Comparison of ENCODE assay signal across 1 cellular context in the genomic region with DNA sequence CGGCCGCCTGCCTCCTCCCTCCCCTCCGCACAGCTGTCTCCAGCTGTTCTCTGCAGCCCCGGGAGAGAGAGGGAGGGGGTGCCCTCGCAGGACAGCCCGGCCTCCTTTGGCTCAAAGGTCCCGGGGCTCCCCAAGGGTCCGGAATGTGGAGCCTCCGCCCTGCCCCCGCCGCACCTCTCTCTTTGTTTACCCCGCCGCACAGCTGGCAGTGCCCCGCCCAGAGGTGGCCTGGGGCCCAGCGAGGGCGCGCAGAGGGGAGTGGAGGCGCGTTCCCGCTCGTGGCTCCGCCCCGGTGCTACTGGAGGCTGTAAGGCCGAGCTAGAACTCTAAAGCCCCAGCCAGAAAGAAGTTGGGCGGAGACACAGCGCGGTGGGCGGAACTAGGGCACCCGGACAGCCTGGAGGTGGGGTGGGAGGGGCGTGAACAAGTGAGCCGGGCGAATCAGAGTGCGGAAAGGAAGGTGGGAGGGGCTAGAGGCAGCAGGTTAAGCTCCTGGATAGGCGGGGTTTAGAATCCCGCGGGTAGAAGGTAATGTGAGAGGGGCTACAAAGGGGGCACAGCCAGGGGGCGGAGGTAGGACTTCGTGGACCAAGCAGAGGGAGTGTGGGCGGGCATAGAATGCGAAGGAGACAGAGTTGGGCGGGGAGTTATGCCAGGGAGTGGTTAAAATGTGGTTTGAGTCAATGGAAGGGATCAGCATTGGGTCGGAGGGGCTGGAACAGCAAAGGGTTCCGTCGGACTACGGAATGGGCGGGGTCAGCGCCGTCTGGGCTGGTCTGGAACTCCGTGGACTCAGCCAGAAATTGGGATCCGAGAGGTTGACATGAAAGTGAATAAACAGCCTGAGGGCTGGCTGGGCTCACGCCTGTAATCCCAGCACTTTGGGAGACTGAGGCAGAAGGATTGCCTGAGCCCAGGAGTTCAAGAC.
TF ChIP-seq lines count a peak whose summit lies in the region.

No MANE protein-coding gene starts in this region.

TF ChIP-seq in HepG2, 621 proteins besides CTCF, POLR2A, EP300 and RAD21 (continued from another document and continues in another):
- TF ChIP-seq ZNF292 (CRISPR knock-in tag; IDR thresholded peaks at IDR 0.05; ENCODE audit: borderline replicate concordance, low read depth) (peak; percentile 87), GLI4 (CRISPR knock-in tag; IDR thresholded peaks at IDR 0.05; ENCODE audit: borderline replicate concordance) (no peak), YEATS4 (CRISPR knock-in tag; IDR thresholded peaks at IDR 0.05; ENCODE audit: borderline replicate concordance) (peak; percentile 79), PAXIP1 (CRISPR knock-in tag; conservative IDR thresholded peaks at IDR 0.05) (peak; percentile 99), ATF7 (IDR thresholded peaks at IDR 0.05) (no peak), ATF7 (CRISPR knock-in tag; IDR thresholded peaks at IDR 0.05) (peak; percentile 27; the same call in 1 of the 2 replicates), FOXA3 (CRISPR knock-in tag; IDR thresholded peaks at IDR 0.05) (peak; percentile 96), ZSCAN22 (CRISPR knock-in tag; IDR thresholded peaks at IDR 0.05) (peak; percentile 53; the same call in 1 of the 2 replicates), GABPB1 (CRISPR knock-in tag; IDR thresholded peaks at IDR 0.05) (peak; percentile 83), ZSCAN25 (CRISPR knock-in tag; IDR thresholded peaks at IDR 0.05) (peak; percentile 90), ZNF335 (CRISPR knock-in tag; IDR thresholded peaks at IDR 0.05) (peak; percentile 57; the same call in 1 of the 2 replicates), EHMT2 (IDR thresholded peaks at IDR 0.05; ENCODE audit: borderline replicate concordance, low read depth, low read length) (no peak), ZNF317 (CRISPR knock-in tag; IDR thresholded peaks at IDR 0.05) (peak; percentile 81; the same call in 1 of the 2 replicates), TOE1 (CRISPR knock-in tag; IDR thresholded peaks at IDR 0.05) (0 out of 2 replicates have a peak, but pooled peaks have one; percentile 39), TSC22D2 (CRISPR knock-in tag; IDR thresholded peaks at IDR 0.05; ENCODE audit: borderline replicate concordance) (no peak), KIAA2018 (CRISPR knock-in tag; IDR thresholded peaks at IDR 0.05; ENCODE audit: borderline replicate concordance) (no peak), SALL2 (CRISPR knock-in tag; IDR thresholded peaks at IDR 0.05) (peak; percentile 51), ZNF709 (CRISPR knock-in tag; IDR thresholded peaks at IDR 0.05) (0 out of 2 replicates have a peak, but pooled peaks have one; percentile 57), ZNF652 (CRISPR knock-in tag; IDR thresholded peaks at IDR 0.05; ENCODE audit: borderline replicate concordance, low read depth) (peak; percentile 37; the same call in 1 of the 2 replicates), DMAP1 (CRISPR knock-in tag; IDR thresholded peaks at IDR 0.05) (no peak; the same call in 1 of the 2 replicates)
- TF ChIP-seq, protein P1, sequence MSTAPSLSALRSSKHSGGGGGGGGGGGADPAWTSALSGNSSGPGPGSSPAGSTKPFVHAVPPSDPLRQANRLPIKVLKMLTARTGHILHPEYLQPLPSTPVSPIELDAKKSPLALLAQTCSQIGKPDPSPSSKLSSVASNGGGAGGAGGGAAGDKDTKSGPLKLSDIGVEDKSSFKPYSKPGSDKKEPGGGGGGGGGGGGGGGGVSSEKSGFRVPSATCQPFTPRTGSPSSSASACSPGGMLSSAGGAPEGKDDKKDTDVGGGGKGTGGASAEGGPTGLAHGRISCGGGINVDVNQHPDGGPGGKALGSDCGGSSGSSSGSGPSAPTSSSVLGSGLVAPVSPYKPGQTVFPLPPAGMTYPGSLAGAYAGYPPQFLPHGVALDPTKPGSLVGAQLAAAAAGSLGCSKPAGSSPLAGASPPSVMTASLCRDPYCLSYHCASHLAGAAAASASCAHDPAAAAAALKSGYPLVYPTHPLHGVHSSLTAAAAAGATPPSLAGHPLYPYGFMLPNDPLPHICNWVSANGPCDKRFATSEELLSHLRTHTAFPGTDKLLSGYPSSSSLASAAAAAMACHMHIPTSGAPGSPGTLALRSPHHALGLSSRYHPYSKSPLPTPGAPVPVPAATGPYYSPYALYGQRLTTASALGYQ (CRISPR knock-in tag; IDR thresholded peaks at IDR 0.05): peak; percentile 94
- TF ChIP-seq, protein P2, sequence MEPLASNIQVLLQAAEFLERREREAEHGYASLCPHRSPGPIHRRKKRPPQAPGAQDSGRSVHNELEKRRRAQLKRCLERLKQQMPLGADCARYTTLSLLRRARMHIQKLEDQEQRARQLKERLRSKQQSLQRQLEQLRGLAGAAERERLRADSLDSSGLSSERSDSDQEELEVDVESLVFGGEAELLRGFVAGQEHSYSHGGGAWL (CRISPR knock-in tag; IDR thresholded peaks at IDR 0.05): peak; percentile 57
- TF ChIP-seq, protein P3, sequence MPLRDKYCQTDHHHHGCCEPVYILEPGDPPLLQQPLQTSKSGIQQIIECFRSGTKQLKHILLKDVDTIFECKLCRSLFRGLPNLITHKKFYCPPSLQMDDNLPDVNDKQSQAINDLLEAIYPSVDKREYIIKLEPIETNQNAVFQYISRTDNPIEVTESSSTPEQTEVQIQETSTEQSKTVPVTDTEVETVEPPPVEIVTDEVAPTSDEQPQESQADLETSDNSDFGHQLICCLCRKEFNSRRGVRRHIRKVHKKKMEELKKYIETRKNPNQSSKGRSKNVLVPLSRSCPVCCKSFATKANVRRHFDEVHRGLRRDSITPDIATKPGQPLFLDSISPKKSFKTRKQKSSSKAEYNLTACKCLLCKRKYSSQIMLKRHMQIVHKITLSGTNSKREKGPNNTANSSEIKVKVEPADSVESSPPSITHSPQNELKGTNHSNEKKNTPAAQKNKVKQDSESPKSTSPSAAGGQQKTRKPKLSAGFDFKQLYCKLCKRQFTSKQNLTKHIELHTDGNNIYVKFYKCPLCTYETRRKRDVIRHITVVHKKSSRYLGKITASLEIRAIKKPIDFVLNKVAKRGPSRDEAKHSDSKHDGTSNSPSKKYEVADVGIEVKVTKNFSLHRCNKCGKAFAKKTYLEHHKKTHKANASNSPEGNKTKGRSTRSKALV (CRISPR knock-in tag; IDR thresholded peaks at IDR 0.05): peak; percentile 79
